Comparison of ENCODE assay signal across 8 cellular contexts in genomic region chr2:43127208-43127940, GRCh38.
DNase-seq lines count a peak whose midpoint lies in the region; ATAC-seq, FAIRE-seq and TF ChIP-seq lines count a peak whose summit lies in the region.

No MANE protein-coding gene starts in this region.

- no peaks in the 10 kb centered on the region for H4K20me1 ChIP-seq in smooth muscle cell (ENCODE audit: low read depth)

- H3F3A ChIP-seq in smooth muscle cell (ENCODE audit: low read depth): peaks cover 7% of the 10 kb centered on the region

- intact Hi-C loops in heart right ventricle (cut with DNase I): loop anchor here in 5 of 10 donors (5.0 to 10.0 kb wide), 6 partner anchors 100 to 360 kb away; no protein-coding TSS in a partner anchor

- H3K4me1 ChIP-seq in RWPE2 (ENCODE audit: insufficient read depth, poor library complexity, severe bottlenecking) (peaks cover 21% of the 10 kb centered on the region), heart right ventricle (peaks cover 19 to 68% (median 47%) of the 10 kb centered on the region in 9 donors), smooth muscle cell (ENCODE audit: low read depth) (peaks cover 20% of the 10 kb centered on the region)

- peak; percentile 12 for DNase-seq in NCI-H510A (lab: John Stamatoyannopoulos, UW)
- DNase-seq in NCI-H510A treated with DMSO at 0.1 percent for 48 hours (lab: John Stamatoyannopoulos, UW): no peak
- DNase-seq in RWPE2 (ENCODE audit: low spot score): peak; percentile 52
- peak; percentile 84 for DNase-seq in activated effector memory CD4-positive, alpha-beta T cell treated with Interleukin-2 at 50 U/mL for 16 hours
- peak; percentile 63 to 84 for DNase-seq in heart right ventricle
- DNase-seq in smooth muscle cell (lab: John Stamatoyannopoulos, UW; ENCODE audit: unreplicated experiment): no peak
- DNase-seq in urothelium cell line (ENCODE audit: low spot score): no peak
- no peak for DNase-seq in NCI-H2107 (lab: John Stamatoyannopoulos, UW)

- TF ChIP-seq CTCF in RWPE2 (IDR thresholded peaks at IDR 0.05; ENCODE audit: poor library complexity, severe bottlenecking): peak; percentile 64
- TF ChIP-seq CTCF in heart right ventricle (IDR thresholded peaks at IDR 0.05): peak; percentile 38 to 74 (median 63)
- TF ChIP-seq CTCF in smooth muscle cell (IDR thresholded peaks at IDR 0.05; ENCODE audit: borderline replicate concordance, insufficient read depth, poor library complexity, severe bottlenecking): peak; percentile 58

- no peak overlapping the region for H3K9ac ChIP-seq in smooth muscle cell (ENCODE audit: low read depth)

- H3K27ac ChIP-seq in RWPE2 (ENCODE audit: poor library complexity, severe bottlenecking) (peak overlapping the region; percentile 6), heart right ventricle (peak overlapping the region in 4 of 10 donors; percentile 10 to 89 (median 30)), smooth muscle cell (ENCODE audit: low read depth) (no peak overlapping the region)

- H3K9me3 ChIP-seq in RWPE2 (ENCODE audit: severe bottlenecking): no peaks in the 10 kb centered on the region
- H3K9me3 ChIP-seq in heart right ventricle: no peaks in the 10 kb centered on the region
- no peaks in the 10 kb centered on the region for H3K9me3 ChIP-seq in smooth muscle cell (replicated peaks; ENCODE audit: low read depth)

- no peaks in the 10 kb centered on the region for H3K36me3 ChIP-seq in RWPE2 (ENCODE audit: low read depth)
- no peaks in the 10 kb centered on the region for H3K36me3 ChIP-seq in heart right ventricle
- no peaks in the 10 kb centered on the region for H3K36me3 ChIP-seq in smooth muscle cell (ENCODE audit: low read depth)

- WGBS in heart right ventricle, 2 donors: 66 to 75% methylated on average over 24 of the region's 24 CpGs
- WGBS in smooth muscle cell (ENCODE audit: low lambda C conversion rate): 72% methylated on average over 24 of the region's 24 CpGs

- no peaks in the 10 kb centered on the region for H3K79me2 ChIP-seq in smooth muscle cell (ENCODE audit: low read depth)

- no peak for ATAC-seq in RWPE2 (ENCODE audit: low read depth)
- ATAC-seq in heart right ventricle: peak in 7 of 8 donors; percentile 14 to 50 (median 43)

- H3K4me3 ChIP-seq in RWPE2 (ENCODE audit: severe bottlenecking) (no peak overlapping the region), heart right ventricle (peak overlapping the region in 1 of 10 donors; percentile 10), smooth muscle cell (no peak overlapping the region)

- FAIRE-seq in urothelium cell line (lab: Jason Lieb, UNC): no peak

- H3K4me2 ChIP-seq in smooth muscle cell: no peak overlapping the region

- no peak overlapping the region for H2AFZ ChIP-seq in smooth muscle cell (ENCODE audit: low read depth)

- H3K27me3 ChIP-seq in RWPE2 (ENCODE audit: insufficient read depth, poor library complexity, severe bottlenecking): no peaks in the 10 kb centered on the region
- H3K27me3 ChIP-seq in heart right ventricle: no peaks in the 10 kb centered on the region
- no peaks in the 10 kb centered on the region for H3K27me3 ChIP-seq in smooth muscle cell (ENCODE audit: low read depth)

Comparison
In these comparisons a context has a peak if more than half of its experiments do, and no peak if none do; other contexts are left out.
1. DNase-seq: peak in NCI-H510A (single experiment), RWPE2 (single experiment), activated effector memory CD4-positive, alpha-beta T cell treated with Interleukin-2 at 50 U/mL for 16 hours (single experiment) and heart right ventricle (2 of 2); none in NCI-H510A treated with DMSO at 0.1 percent for 48 hours (single experiment), smooth muscle cell (single experiment), urothelium cell line (single experiment) and NCI-H2107 (single experiment).
2. Peak in every context shown above with its lines, with median percentiles within 50 percentile points of each other: CTCF ChIP-seq.